18 cellular contexts compared by ENCODE assay signal in the genomic region with DNA sequence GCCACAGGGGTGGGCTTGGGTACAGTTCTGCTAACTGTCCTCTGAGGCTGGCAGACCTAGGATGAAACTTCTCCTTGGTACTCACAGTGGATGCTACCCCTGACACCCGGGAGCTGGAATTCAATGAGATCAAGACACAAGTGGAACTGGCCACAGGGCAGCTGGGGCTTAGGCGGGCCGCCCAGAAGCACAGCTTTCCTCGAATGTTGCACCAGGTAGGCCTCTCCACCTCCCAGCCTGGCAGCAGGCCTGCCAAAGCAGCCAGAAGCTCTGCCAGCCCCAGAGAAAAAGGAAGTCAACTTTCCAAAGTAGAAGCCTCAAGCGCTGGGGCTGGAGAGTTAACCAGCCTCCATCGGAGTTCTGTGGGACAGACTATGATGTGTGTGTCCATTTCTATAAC. TPM values are rescaled to one million over a fixed set of nuclear protein-coding genes. Genes with fewer than 3 reads are reported as not detected.
"Had no signal": no experiment of that assay in that cellular context is flagged by ENCODE, and none has a peak within 500 bp of the region (broad histone marks: within the 10 kb centered on the region; RNA-seq: fewer than 3 reads in every experiment).

No MANE protein-coding gene starts in this region.

- H3K27me3 ChIP-seq: ascending aorta, breast epithelium, gastrocnemius medialis, heart left ventricle, sigmoid colon had no signal

- H3K9me3 ChIP-seq: ascending aorta, breast epithelium, gastrocnemius medialis, heart left ventricle, sigmoid colon had no signal

- H3K27ac ChIP-seq: ascending aorta, heart left ventricle, parathyroid adenoma, sigmoid colon had no signal

- DNase-seq: activated CD4-positive, alpha-beta T cell treated with anti-CD3 and anti-CD28 coated beads, Interleukin-2, amount 50 U/mL, for 48 hours; activated naive CD4-positive, alpha-beta T cell; activated T-cell treated with anti-CD3 and anti-CD28 coated beads for 4 hours; cerebellar nuclear complex; cortex of kidney; effector CD4-positive, alpha-beta T cell; gastrocnemius medialis; heart left ventricle; kidney glomerular epithelial cell; left ventricle myocardium superior; sigmoid colon; stimulated activated CD4-positive, alpha-beta T cell treated with anti-CD3 and anti-CD28 coated beads, Interleukin-4, amount 100 ng/mL, for 4 hours; stimulated activated naive CD4-positive, alpha-beta T cell; T-helper 2 cell had no signal

- ATAC-seq: esophagus mucosa, gastrocnemius medialis, heart left ventricle, left ventricle myocardium superior had no signal

- H3K36me3 ChIP-seq: breast epithelium had no signal

- H3K9ac ChIP-seq: parathyroid adenoma had no signal

- H3K4me3 ChIP-seq: ascending aorta, heart left ventricle, sigmoid colon had no signal

- H2AFZ ChIP-seq: parathyroid adenoma had no signal

RNA-seq across cellular contexts. Expression of gene NRL, which starts 2.4 kb away (rescaled TPM):
- total RNA-seq: ascending aorta had no signal

RNA-seq across cellular contexts. Expression of gene FITM1, which starts 13.3 kb away (rescaled TPM):
- total RNA-seq: ascending aorta had no signal
